In genomic region chrX:103063918-103064434, GRCh38 we compare ENCODE assay signal across 9 cellular contexts. TPM values are rescaled to one million over a fixed set of nuclear protein-coding genes. Genes with fewer than 3 reads are reported as not detected.
DNase-seq lines count a peak whose midpoint lies in the region; ATAC-seq and TF ChIP-seq lines count a peak whose summit lies in the region.
"Had no signal": no experiment of that assay in that cellular context is flagged by ENCODE, and none has a peak within 500 bp of the region (broad histone marks: within the 10 kb centered on the region; RNA-seq: fewer than 3 reads in every experiment).

BEX1 (minus strand) TSS chrX:103064171; CDS start chrX:103063274, 897 bp downstream.

- H3K9me3 ChIP-seq in iPS-20b (ENCODE audit: insufficient read depth, low read depth, low read length) = no peaks in the 10 kb centered on the region

- no peaks in the 10 kb centered on the region for H3K36me3 ChIP-seq in GM23338 (ENCODE audit: insufficient read depth)
- peaks cover 11% of the 10 kb centered on the region for H3K36me3 ChIP-seq in iPS-20b (ENCODE audit: insufficient read depth, low read depth, low read length)

- H3K79me2 ChIP-seq in GM23338 (replicated peaks; ENCODE audit: insufficient read depth) = no peaks in the 10 kb centered on the region

- no peak for TF ChIP-seq CTCF in GM23338 (conservative IDR thresholded peaks at IDR 0.05; ENCODE audit: low read depth in 2 of 2)

- H3K4me1 ChIP-seq in GM23338 (ENCODE audit: insufficient read depth) = no peaks in the 10 kb centered on the region; the same call in 1 of the 2 replicates
- H3K4me1 ChIP-seq in iPS-20b (ENCODE audit: insufficient read depth, low read length) = no peaks in the 10 kb centered on the region

- peak; percentile 80 for DNase-seq in GM23338 (ENCODE audit: low spot score)
- peak; percentile 98 for DNase-seq in NCI-H2227 (lab: John Stamatoyannopoulos, UW; ENCODE audit: unreplicated experiment)
- DNase-seq in astrocyte of the hippocampus (ENCODE audit: low read depth, low spot score) = peak; percentile 73
- DNase-seq in stimulated activated CD8-positive, alpha-beta memory T cell treated with anti-CD3 and anti-CD28 coated beads, Interleukin-4, amount 100 ng/mL, for 48 hours = peak; percentile 32
- no peak for DNase-seq in OCI-M2 (lab: John Stamatoyannopoulos, UW; ENCODE audit: unreplicated experiment)

- H3K9me2 ChIP-seq in GM23338 (ENCODE audit: insufficient read depth) = no peaks in the 10 kb centered on the region

- H3K36me3 Mint-ChIP-seq in GM23338 (ENCODE audit: low read depth) = peaks cover 14% of the 10 kb centered on the region; the same call in 2 of the 3 replicates

- no peaks in the 10 kb centered on the region for H3F3A ChIP-seq in GM23338 (replicated peaks; ENCODE audit: low read depth)

- peaks cover 2% of the 10 kb centered on the region for H3K27me3 Mint-ChIP-seq in GM23338 (ENCODE audit: insufficient read depth, low read depth, poor library complexity)

- H3K9me3 Mint-ChIP-seq in GM23338 = no peaks in the 10 kb centered on the region

- H3K27ac Mint-ChIP-seq in GM23338 = no peak within 1 kb of the TSS; the same call in 1 of the 2 replicates

- H3K27me3 ChIP-seq in GM23338 (ENCODE audit: insufficient read depth) (no peaks in the 10 kb centered on the region), iPS-20b (ENCODE audit: insufficient read depth, low read length) (no peaks in the 10 kb centered on the region)

- peak within 1 kb of the TSS; percentile 15; the same call in 1 of the 2 replicates for H2AFZ ChIP-seq in GM23338

- peaks cover 3% of the 10 kb centered on the region; the same call in 2 of the 3 replicates for H3K4me1 Mint-ChIP-seq in GM23338

- peak within 1 kb of the TSS; percentile 82; the same call in 1 of the 2 replicates for H3K9ac ChIP-seq in iPS-20b (ENCODE audit: low read depth, low read length)

- peak within 1 kb of the TSS; percentile 71 for H3K4me2 ChIP-seq in GM23338

- H3K4me3 ChIP-seq in GM23338 (peak within 1 kb of the TSS; percentile 61), iPS-20b (ENCODE audit: low read length) (peak within 1 kb of the TSS; percentile 72)

- ATAC-seq in GM23338 = peak; percentile 90
- no peak for ATAC-seq in GM21619 (IDR thresholded peaks at IDR 0.05; ENCODE audit: unreplicated experiment)
- ATAC-seq in HG03378 (IDR thresholded peaks at IDR 0.05; ENCODE audit: unreplicated experiment) = no peak

- H3K27ac ChIP-seq in GM23338 (ENCODE audit: low read depth) (no peak within 1 kb of the TSS), iPS-20b (ENCODE audit: low read length) (no peak within 1 kb of the TSS)

- peak within 1 kb of the TSS; percentile 78 for H3K4me3 Mint-ChIP-seq in GM23338

- no peaks in the 10 kb centered on the region for H4K20me1 ChIP-seq in GM23338 (replicated peaks; ENCODE audit: insufficient read depth)

TF ChIP-seq in GM23338, 12 proteins besides CTCF, POLR2A, EP300 and RAD21:
- TF ChIP-seq, protein P1, sequence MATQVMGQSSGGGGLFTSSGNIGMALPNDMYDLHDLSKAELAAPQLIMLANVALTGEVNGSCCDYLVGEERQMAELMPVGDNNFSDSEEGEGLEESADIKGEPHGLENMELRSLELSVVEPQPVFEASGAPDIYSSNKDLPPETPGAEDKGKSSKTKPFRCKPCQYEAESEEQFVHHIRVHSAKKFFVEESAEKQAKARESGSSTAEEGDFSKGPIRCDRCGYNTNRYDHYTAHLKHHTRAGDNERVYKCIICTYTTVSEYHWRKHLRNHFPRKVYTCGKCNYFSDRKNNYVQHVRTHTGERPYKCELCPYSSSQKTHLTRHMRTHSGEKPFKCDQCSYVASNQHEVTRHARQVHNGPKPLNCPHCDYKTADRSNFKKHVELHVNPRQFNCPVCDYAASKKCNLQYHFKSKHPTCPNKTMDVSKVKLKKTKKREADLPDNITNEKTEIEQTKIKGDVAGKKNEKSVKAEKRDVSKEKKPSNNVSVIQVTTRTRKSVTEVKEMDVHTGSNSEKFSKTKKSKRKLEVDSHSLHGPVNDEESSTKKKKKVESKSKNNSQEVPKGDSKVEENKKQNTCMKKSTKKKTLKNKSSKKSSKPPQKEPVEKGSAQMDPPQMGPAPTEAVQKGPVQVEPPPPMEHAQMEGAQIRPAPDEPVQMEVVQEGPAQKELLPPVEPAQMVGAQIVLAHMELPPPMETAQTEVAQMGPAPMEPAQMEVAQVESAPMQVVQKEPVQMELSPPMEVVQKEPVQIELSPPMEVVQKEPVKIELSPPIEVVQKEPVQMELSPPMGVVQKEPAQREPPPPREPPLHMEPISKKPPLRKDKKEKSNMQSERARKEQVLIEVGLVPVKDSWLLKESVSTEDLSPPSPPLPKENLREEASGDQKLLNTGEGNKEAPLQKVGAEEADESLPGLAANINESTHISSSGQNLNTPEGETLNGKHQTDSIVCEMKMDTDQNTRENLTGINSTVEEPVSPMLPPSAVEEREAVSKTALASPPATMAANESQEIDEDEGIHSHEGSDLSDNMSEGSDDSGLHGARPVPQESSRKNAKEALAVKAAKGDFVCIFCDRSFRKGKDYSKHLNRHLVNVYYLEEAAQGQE (IDR thresholded peaks at IDR 0.05; ENCODE audit: unreplicated experiment) = peak; percentile 34
- peak; percentile 84 for TF ChIP-seq CREB1 (CRISPR knock-in tag; IDR thresholded peaks at IDR 0.05; ENCODE audit: low read depth)
- peak; percentile 50 for TF ChIP-seq POLR2AphosphoS5 (IDR thresholded peaks at IDR 0.05; ENCODE audit: low read depth)
- TF ChIP-seq STAT1 (IDR thresholded peaks at IDR 0.05; ENCODE audit: unreplicated experiment) = no peak

RNA-seq across cellular contexts. Expression of gene BEX1, which starts in this region (rescaled TPM):
- total RNA-seq in GM23338 (2014; rRNA removed; shearing (Covaris generic)) = 52.9 and 74.7 TPM in 2 replicates
- 142 and 157 TPM in 2 replicates for polyA plus RNA-seq in GM23338 (2016; fragmentation: Nextera tagmentation; extraction: Ambion mirVana)
- total RNA-seq: NCI-H460 had no signal
